Comparison of ENCODE assay signal across 23 cellular contexts in genomic region chr18:28777756-28778155, GRCh38.
DNase-seq lines count a peak whose midpoint lies in the region; FAIRE-seq and TF ChIP-seq lines count a peak whose summit lies in the region.
"Had no signal": no experiment of that assay in that cellular context is flagged by ENCODE, and none has a peak within 500 bp of the region (broad histone marks: within the 10 kb centered on the region; RNA-seq: fewer than 3 reads in every experiment).

No MANE protein-coding gene starts in this region.

- peak; percentile 30 for DNase-seq in NCI-H2171 treated with DMSO at 0.1 percent for 48 hours (lab: John Stamatoyannopoulos, UW)
- no peak for DNase-seq in NCI-H2171 (lab: John Stamatoyannopoulos, UW)
- peak; percentile 27 for DNase-seq in D341Med (ENCODE audit: low spot score)
- DNase-seq in NB4 (ENCODE audit: low read depth), result peak; percentile 13
- no peak for DNase-seq in stimulated activated CD8-positive, alpha-beta memory T cell treated with anti-CD3 and anti-CD28 coated beads, Interleukin-4, amount 100 ng/mL, for 48 hours
- DNase-seq in GF-D8 (lab: John Stamatoyannopoulos, UW), result no peak
- no peak for DNase-seq in GM12892 (ENCODE audit: insufficient read length)
- DNase-seq: 8988T; AML-193; Caco-2; Calu3; CD4-positive, alpha-beta T cell; CD8-positive, alpha-beta T cell; DMS 273 treated with DMSO at 0.1 percent for 48 hours; DMS153; DMS53; DMS79 had no signal

- no peak for TF ChIP-seq POLR2A in NB4 (IDR thresholded peaks at IDR 0.05; ENCODE audit: extremely low read depth, insufficient read length)
- TF ChIP-seq POLR2A in GM12892 (IDR thresholded peaks at IDR 0.05; ENCODE audit: low read depth, low read length), result no peak

- no peaks in the 10 kb centered on the region for H3K36me3 ChIP-seq in BLaER1

- no peak overlapping the region for H3K9ac ChIP-seq in BLaER1

- H3K9me3 ChIP-seq in BLaER1, result no peaks in the 10 kb centered on the region
- H3K9me3 ChIP-seq: Caco-2 had no signal

- no peaks in the 10 kb centered on the region for H4K20me1 ChIP-seq in BLaER1

- TF ChIP-seq CTCF in NB4 (IDR thresholded peaks at IDR 0.05; ENCODE audit: low read depth, low read length), result no peak

- H3K4me1 ChIP-seq in BLaER1, result peaks cover 34% of the 10 kb centered on the region
- H3K4me1 ChIP-seq: Caco-2 had no signal

- no peak overlapping the region for H3K27ac ChIP-seq in BLaER1
- H3K27ac ChIP-seq: C4-2B had no signal

- peak overlapping the region; percentile 45 for H3K4me2 ChIP-seq in BLaER1

- H3K27me3 ChIP-seq in BLaER1, result no peaks in the 10 kb centered on the region

- H3K4me3 ChIP-seq in BLaER1 (no peak overlapping the region), NB4 (ENCODE audit: low read depth, low read length) (no peak overlapping the region)
- H3K4me3 ChIP-seq: GM12878 had no signal

- FAIRE-seq in GM12892 (lab: Jason Lieb, UNC), result no peak
- FAIRE-seq: A204.1, G401.6, GM12878, GM19239 had no signal

Comparison
In these comparisons a context has a peak if more than half of its experiments do, and no peak if none do; other contexts are left out.
1. DNase-seq: peak in NCI-H2171 treated with DMSO at 0.1 percent for 48 hours (single experiment), D341Med (single experiment) and NB4 (single experiment); none in NCI-H2171 (single experiment), stimulated activated CD8-positive, alpha-beta memory T cell treated with anti-CD3 and anti-CD28 coated beads, Interleukin-4, amount 100 ng/mL, for 48 hours (single experiment), GF-D8 (single experiment) and GM12892 (single experiment).